Comparison of ENCODE assay signal across 8 cellular contexts in the genomic region with DNA sequence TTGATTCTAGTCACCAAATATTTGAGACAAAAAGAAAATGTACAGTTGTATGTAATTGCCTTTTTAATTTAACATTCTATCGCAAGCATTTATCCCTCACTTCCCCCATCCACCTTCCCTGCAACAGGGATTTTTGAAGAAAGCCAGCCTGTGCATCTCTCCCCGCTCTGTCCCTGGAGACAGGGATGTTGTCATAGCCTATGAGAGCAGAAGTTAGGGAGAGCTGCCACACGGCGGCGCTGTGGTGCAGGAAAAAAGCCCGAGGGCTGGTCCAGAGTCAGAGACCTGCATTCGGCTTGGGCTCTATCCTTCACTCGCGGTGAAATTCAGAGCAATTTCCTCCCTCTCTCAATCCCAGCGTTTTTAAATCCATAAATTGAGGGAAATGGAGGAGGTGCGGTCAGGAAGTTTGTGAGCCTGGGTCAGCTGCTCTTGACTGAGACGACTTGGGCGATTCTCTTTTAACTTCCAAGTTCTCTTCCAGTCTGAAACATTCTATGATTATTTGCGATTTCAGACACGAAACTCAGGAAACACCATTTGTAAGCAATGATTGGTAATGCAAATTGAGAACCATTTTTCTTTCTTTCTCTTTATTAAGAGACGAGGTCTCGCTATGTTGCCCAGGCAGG. TPM values are rescaled to one million over a fixed set of nuclear protein-coding genes. Genes with fewer than 3 reads are reported as not detected.
A peak's percentile ranks its signal among the peaks of the same experiment; 100 is the strongest.
DNase-seq lines count a peak whose midpoint lies in the region; ATAC-seq and TF ChIP-seq lines count a peak whose summit lies in the region.

No MANE protein-coding gene starts in this region.

- H3K27me3 ChIP-seq in heart left ventricle = no peaks in the 10 kb centered on the region

- H3K9me3 ChIP-seq in heart left ventricle = no peaks in the 10 kb centered on the region

- intact Hi-C loops in heart left ventricle (cut with DNase I) = loop anchor here (1.0 to 10.0 kb wide), 10 partner anchors 80 to 397 kb away; partner anchors contain the start of gene FAM241B (in 2 of the 10)

- peak overlapping the region in 1 of 12 donors; percentile 16 for H3K4me3 ChIP-seq in heart left ventricle

- ATAC-seq in heart left ventricle (peak; percentile 92 to 99 (median 98)), HG03025 (IDR thresholded peaks at IDR 0.05; ENCODE audit: low FRiP score, unreplicated experiment) (no peak)

- DNase-seq in GM10266 (ENCODE audit: extremely low spot score) (peak; percentile 80), HEK293T (ENCODE audit: extremely low spot score) (peak; percentile 88), NCI-H1105 (lab: John Stamatoyannopoulos, UW) (peak; percentile 50), T follicular helper cell (ENCODE audit: low read depth) (peak; percentile 77), heart left ventricle (peak; percentile 82 to 92 (median 86)), putamen (ENCODE audit: low spot score) (peak; percentile 71)
- DNase-seq in activated naive CD8-positive, alpha-beta T cell treated with anti-CD3 and anti-CD28 coated beads, Interleukin-2, amount 50 U/mL, for 16 hours (ENCODE audit: low read depth, low spot score) = peak; percentile 73

- CTCF ChIA-PET in HEK293T (lab: Yijun Ruan, JAX) = interaction anchor here (0.6 to 4.1 kb wide), 4 partner anchors 155 to 244 kb away, joined by 3 to 15 read pairs (median 4); no protein-coding TSS in a partner anchor

- TF ChIP-seq CTCF in GM10266 (IDR thresholded peaks at IDR 0.05; ENCODE audit: control insufficient read depth, insufficient read depth, low read depth, missing control alignments) (peak; percentile 92), heart left ventricle (IDR thresholded peaks at IDR 0.05) (peak; percentile 80 to 96 (median 92))

- POLR2A ChIA-PET in HEK293T (lab: Yijun Ruan, JAX) = no interaction called here

- no peaks in the 10 kb centered on the region for H3K36me3 ChIP-seq in heart left ventricle

- H3K27ac ChIP-seq in heart left ventricle = no peak overlapping the region

- TF ChIP-seq POLR2A in heart left ventricle (IDR thresholded peaks at IDR 0.05) = no peak

- WGBS in heart left ventricle, 4 donors = 18 to 24% (median 23%) methylated on average over 17 of the region's 17 CpGs

- H3K4me1 ChIP-seq in heart left ventricle = peaks cover 0 to 10% (median 3%) of the 10 kb centered on the region in 12 donors

TF ChIP-seq in HEK293T, 16 proteins besides CTCF, POLR2A, EP300 and RAD21:
- TF ChIP-seq SP1 (IDR thresholded peaks at IDR 0.05) = no peak
- no peak for TF ChIP-seq NFRKB (IDR thresholded peaks at IDR 0.05)
- TF ChIP-seq FOXM1 (IDR thresholded peaks at IDR 0.05; ENCODE audit: borderline replicate concordance) = no peak
- TF ChIP-seq ELF4 (IDR thresholded peaks at IDR 0.05) = no peak
- TF ChIP-seq FOXK2 (IDR thresholded peaks at IDR 0.05) = no peak
- no peak for TF ChIP-seq HDGF (IDR thresholded peaks at IDR 0.05; ENCODE audit: borderline replicate concordance)
- no peak for TF ChIP-seq SUZ12 (IDR thresholded peaks at IDR 0.05)
- no peak for TF ChIP-seq ARNT (IDR thresholded peaks at IDR 0.05)
- no peak for TF ChIP-seq CTBP1 (IDR thresholded peaks at IDR 0.05; ENCODE audit: borderline replicate concordance)
- no peak for TF ChIP-seq BHLHE40 (IDR thresholded peaks at IDR 0.05; ENCODE audit: borderline replicate concordance)
- no peak for TF ChIP-seq FOXA1 (IDR thresholded peaks at IDR 0.05)
- no peak for TF ChIP-seq L3MBTL2 (conservative IDR thresholded peaks at IDR 0.05)
- TF ChIP-seq ZNF384 (IDR thresholded peaks at IDR 0.05) = no peak
- no peak for TF ChIP-seq LEF1 (IDR thresholded peaks at IDR 0.05; ENCODE audit: borderline replicate concordance)
- no peak for TF ChIP-seq TARDBP (IDR thresholded peaks at IDR 0.05)
- TF ChIP-seq, protein P1, sequence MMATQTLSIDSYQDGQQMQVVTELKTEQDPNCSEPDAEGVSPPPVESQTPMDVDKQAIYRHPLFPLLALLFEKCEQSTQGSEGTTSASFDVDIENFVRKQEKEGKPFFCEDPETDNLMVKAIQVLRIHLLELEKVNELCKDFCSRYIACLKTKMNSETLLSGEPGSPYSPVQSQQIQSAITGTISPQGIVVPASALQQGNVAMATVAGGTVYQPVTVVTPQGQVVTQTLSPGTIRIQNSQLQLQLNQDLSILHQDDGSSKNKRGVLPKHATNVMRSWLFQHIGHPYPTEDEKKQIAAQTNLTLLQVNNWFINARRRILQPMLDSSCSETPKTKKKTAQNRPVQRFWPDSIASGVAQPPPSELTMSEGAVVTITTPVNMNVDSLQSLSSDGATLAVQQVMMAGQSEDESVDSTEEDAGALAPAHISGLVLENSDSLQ (IDR thresholded peaks at IDR 0.05) = no peak

RNA-seq across cellular contexts. Expression of gene HKDC1, which starts 17.5 kb away (rescaled TPM):
- under 1 TPM in 2 of 9 donors, not detected in 7; 0.11 to 0.19 TPM for total RNA-seq in heart left ventricle
- under 1 TPM in 1 of 2 donors, not detected in 1; 0.14 TPM for polyA plus RNA-seq in heart left ventricle

RNA-seq across cellular contexts. Expression of gene HK1, which starts 40.7 kb away (rescaled TPM):
- 100 to 1,000 TPM; 194 to 310 (median 227) TPM for total RNA-seq in heart left ventricle
- 100 to 1,000 TPM in 1 of 2 donors, 10 to 100 TPM in 1; 83.0 to 284 TPM for polyA plus RNA-seq in heart left ventricle

RNA-seq across cellular contexts. Expression of gene SUPV3L1, which starts 57.6 kb away (rescaled TPM):
- total RNA-seq in heart left ventricle = 10 to 100 TPM; 26.6 to 53.4 (median 34.9) TPM
- polyA plus RNA-seq in heart left ventricle = 10 to 100 TPM; 24.7 to 80.3 TPM
